ENCODE assay signal across 2 cellular contexts in the genomic region with DNA sequence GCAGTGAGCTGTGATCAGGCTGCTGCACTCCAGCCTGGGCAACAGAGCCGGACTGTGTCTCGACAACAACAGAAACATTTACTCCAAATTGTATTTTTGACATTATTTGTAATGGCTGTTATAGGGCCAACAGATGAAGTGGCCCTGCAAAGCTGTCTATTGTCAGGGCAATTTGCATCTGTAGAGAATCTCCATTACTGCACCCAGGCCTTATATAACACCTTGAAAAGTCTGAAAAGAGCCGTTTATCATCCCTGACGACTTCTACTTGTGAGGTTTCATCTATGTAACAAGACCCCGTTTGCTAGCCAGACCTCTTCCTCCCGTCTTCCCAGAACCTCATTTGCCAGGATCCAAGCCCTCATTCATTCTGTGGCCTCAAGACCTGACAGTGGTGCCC.
TF ChIP-seq lines count a peak whose summit lies in the region.

No MANE protein-coding gene starts in this region.

TF ChIP-seq in H1, 55 proteins besides CTCF, POLR2A, EP300 and RAD21 (continues in another document):
- TF ChIP-seq, protein P1, sequence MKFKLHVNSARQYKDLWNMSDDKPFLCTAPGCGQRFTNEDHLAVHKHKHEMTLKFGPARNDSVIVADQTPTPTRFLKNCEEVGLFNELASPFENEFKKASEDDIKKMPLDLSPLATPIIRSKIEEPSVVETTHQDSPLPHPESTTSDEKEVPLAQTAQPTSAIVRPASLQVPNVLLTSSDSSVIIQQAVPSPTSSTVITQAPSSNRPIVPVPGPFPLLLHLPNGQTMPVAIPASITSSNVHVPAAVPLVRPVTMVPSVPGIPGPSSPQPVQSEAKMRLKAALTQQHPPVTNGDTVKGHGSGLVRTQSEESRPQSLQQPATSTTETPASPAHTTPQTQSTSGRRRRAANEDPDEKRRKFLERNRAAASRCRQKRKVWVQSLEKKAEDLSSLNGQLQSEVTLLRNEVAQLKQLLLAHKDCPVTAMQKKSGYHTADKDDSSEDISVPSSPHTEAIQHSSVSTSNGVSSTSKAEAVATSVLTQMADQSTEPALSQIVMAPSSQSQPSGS (IDR thresholded peaks at IDR 0.05; ENCODE audit: low read length) = no peak
- no peak for TF ChIP-seq TAF7 (optimal IDR thresholded peaks at IDR 0.05; ENCODE audit: borderline replicate concordance, low read depth, low read length)
- no peak for TF ChIP-seq EGR1 (IDR thresholded peaks at IDR 0.05; ENCODE audit: borderline replicate concordance, low read depth, low read length)
- no peak for TF ChIP-seq HDAC2 (IDR thresholded peaks at IDR 0.05; ENCODE audit: borderline replicate concordance in 1 of 2, low read depth in 2 of 2, low read length in 2 of 2)
- no peak for TF ChIP-seq SIRT6 (IDR thresholded peaks at IDR 0.05; ENCODE audit: low read length)
- TF ChIP-seq TEAD4 (IDR thresholded peaks at IDR 0.05; ENCODE audit: low read depth, low read length) = no peak
- TF ChIP-seq TBP (IDR thresholded peaks at IDR 0.05; ENCODE audit: low read depth, low read length) = no peak
- TF ChIP-seq EZH2 (IDR thresholded peaks at IDR 0.05; ENCODE audit: low read depth, low read length, severe bottlenecking) = no peak
- no peak for TF ChIP-seq RNF2 (IDR thresholded peaks at IDR 0.05; ENCODE audit: borderline replicate concordance, low read depth, low read length, missing control alignments, poor library complexity, severe bottlenecking)
- TF ChIP-seq ASH2L (IDR thresholded peaks at IDR 0.05; ENCODE audit: low read length) = no peak
- TF ChIP-seq SIN3A (conservative IDR thresholded peaks at IDR 0.05 in 1 of 2, IDR thresholded peaks at IDR 0.05 in 1 of 2; ENCODE audit: low read depth in 1 of 2, low read length in 2 of 2) = no peak
- no peak for TF ChIP-seq BACH1 (IDR thresholded peaks at IDR 0.05; ENCODE audit: low read length)
- TF ChIP-seq, protein P2, sequence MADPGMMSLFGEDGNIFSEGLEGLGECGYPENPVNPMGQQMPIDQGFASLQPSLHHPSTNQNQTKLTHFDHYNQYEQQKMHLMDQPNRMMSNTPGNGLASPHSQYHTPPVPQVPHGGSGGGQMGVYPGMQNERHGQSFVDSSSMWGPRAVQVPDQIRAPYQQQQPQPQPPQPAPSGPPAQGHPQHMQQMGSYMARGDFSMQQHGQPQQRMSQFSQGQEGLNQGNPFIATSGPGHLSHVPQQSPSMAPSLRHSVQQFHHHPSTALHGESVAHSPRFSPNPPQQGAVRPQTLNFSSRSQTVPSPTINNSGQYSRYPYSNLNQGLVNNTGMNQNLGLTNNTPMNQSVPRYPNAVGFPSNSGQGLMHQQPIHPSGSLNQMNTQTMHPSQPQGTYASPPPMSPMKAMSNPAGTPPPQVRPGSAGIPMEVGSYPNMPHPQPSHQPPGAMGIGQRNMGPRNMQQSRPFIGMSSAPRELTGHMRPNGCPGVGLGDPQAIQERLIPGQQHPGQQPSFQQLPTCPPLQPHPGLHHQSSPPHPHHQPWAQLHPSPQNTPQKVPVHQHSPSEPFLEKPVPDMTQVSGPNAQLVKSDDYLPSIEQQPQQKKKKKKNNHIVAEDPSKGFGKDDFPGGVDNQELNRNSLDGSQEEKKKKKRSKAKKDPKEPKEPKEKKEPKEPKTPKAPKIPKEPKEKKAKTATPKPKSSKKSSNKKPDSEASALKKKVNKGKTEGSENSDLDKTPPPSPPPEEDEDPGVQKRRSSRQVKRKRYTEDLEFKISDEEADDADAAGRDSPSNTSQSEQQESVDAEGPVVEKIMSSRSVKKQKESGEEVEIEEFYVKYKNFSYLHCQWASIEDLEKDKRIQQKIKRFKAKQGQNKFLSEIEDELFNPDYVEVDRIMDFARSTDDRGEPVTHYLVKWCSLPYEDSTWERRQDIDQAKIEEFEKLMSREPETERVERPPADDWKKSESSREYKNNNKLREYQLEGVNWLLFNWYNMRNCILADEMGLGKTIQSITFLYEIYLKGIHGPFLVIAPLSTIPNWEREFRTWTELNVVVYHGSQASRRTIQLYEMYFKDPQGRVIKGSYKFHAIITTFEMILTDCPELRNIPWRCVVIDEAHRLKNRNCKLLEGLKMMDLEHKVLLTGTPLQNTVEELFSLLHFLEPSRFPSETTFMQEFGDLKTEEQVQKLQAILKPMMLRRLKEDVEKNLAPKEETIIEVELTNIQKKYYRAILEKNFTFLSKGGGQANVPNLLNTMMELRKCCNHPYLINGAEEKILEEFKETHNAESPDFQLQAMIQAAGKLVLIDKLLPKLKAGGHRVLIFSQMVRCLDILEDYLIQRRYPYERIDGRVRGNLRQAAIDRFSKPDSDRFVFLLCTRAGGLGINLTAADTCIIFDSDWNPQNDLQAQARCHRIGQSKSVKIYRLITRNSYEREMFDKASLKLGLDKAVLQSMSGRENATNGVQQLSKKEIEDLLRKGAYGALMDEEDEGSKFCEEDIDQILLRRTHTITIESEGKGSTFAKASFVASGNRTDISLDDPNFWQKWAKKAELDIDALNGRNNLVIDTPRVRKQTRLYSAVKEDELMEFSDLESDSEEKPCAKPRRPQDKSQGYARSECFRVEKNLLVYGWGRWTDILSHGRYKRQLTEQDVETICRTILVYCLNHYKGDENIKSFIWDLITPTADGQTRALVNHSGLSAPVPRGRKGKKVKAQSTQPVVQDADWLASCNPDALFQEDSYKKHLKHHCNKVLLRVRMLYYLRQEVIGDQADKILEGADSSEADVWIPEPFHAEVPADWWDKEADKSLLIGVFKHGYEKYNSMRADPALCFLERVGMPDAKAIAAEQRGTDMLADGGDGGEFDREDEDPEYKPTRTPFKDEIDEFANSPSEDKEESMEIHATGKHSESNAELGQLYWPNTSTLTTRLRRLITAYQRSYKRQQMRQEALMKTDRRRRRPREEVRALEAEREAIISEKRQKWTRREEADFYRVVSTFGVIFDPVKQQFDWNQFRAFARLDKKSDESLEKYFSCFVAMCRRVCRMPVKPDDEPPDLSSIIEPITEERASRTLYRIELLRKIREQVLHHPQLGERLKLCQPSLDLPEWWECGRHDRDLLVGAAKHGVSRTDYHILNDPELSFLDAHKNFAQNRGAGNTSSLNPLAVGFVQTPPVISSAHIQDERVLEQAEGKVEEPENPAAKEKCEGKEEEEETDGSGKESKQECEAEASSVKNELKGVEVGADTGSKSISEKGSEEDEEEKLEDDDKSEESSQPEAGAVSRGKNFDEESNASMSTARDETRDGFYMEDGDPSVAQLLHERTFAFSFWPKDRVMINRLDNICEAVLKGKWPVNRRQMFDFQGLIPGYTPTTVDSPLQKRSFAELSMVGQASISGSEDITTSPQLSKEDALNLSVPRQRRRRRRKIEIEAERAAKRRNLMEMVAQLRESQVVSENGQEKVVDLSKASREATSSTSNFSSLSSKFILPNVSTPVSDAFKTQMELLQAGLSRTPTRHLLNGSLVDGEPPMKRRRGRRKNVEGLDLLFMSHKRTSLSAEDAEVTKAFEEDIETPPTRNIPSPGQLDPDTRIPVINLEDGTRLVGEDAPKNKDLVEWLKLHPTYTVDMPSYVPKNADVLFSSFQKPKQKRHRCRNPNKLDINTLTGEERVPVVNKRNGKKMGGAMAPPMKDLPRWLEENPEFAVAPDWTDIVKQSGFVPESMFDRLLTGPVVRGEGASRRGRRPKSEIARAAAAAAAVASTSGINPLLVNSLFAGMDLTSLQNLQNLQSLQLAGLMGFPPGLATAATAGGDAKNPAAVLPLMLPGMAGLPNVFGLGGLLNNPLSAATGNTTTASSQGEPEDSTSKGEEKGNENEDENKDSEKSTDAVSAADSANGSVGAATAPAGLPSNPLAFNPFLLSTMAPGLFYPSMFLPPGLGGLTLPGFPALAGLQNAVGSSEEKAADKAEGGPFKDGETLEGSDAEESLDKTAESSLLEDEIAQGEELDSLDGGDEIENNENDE (IDR thresholded peaks at IDR 0.05; ENCODE audit: insufficient replicate concordance, low read length) = no peak
- TF ChIP-seq JUN (IDR thresholded peaks at IDR 0.05; ENCODE audit: low read depth, low read length) = no peak
- no peak for TF ChIP-seq CHD1 (IDR thresholded peaks at IDR 0.05; ENCODE audit: low read depth, low read length)

TF ChIP-seq in SK-N-SH, 30 proteins besides CTCF, POLR2A, EP300 and RAD21:
- no peak for TF ChIP-seq RFX5 (IDR thresholded peaks at IDR 0.05; ENCODE audit: low read length)
- no peak for TF ChIP-seq EZH2phosphoT487 (IDR thresholded peaks at IDR 0.05; ENCODE audit: borderline replicate concordance, low read depth)
- TF ChIP-seq YY1 (IDR thresholded peaks at IDR 0.05; ENCODE audit: low read depth) = no peak
- no peak for TF ChIP-seq SIN3A (IDR thresholded peaks at IDR 0.05; ENCODE audit: borderline replicate concordance, low read depth, low read length)
- TF ChIP-seq GABPA (IDR thresholded peaks at IDR 0.05; ENCODE audit: low read depth) = no peak
- no peak for TF ChIP-seq TAF1 (IDR thresholded peaks at IDR 0.05; ENCODE audit: borderline replicate concordance, low read depth, low read length)
- TF ChIP-seq NRF1 (IDR thresholded peaks at IDR 0.05; ENCODE audit: low read depth, low read length) = no peak
- TF ChIP-seq FOXM1 (IDR thresholded peaks at IDR 0.05; ENCODE audit: low read depth) = no peak
- no peak for TF ChIP-seq ELF1 (IDR thresholded peaks at IDR 0.05)
- TF ChIP-seq, protein P3, sequence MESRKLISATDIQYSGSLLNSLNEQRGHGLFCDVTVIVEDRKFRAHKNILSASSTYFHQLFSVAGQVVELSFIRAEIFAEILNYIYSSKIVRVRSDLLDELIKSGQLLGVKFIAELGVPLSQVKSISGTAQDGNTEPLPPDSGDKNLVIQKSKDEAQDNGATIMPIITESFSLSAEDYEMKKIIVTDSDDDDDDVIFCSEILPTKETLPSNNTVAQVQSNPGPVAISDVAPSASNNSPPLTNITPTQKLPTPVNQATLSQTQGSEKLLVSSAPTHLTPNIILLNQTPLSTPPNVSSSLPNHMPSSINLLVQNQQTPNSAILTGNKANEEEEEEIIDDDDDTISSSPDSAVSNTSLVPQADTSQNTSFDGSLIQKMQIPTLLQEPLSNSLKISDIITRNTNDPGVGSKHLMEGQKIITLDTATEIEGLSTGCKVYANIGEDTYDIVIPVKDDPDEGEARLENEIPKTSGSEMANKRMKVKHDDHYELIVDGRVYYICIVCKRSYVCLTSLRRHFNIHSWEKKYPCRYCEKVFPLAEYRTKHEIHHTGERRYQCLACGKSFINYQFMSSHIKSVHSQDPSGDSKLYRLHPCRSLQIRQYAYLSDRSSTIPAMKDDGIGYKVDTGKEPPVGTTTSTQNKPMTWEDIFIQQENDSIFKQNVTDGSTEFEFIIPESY (IDR thresholded peaks at IDR 0.05; ENCODE audit: borderline replicate concordance, low read depth) = no peak
- no peak for TF ChIP-seq REST (IDR thresholded peaks at IDR 0.05; ENCODE audit: low read depth, low read length)
- TF ChIP-seq FOSL2 (IDR thresholded peaks at IDR 0.05; ENCODE audit: borderline replicate concordance, low read depth) = no peak
- no peak for TF ChIP-seq TEAD4 (IDR thresholded peaks at IDR 0.05; ENCODE audit: borderline replicate concordance, insufficient read depth)
- TF ChIP-seq, protein P4, sequence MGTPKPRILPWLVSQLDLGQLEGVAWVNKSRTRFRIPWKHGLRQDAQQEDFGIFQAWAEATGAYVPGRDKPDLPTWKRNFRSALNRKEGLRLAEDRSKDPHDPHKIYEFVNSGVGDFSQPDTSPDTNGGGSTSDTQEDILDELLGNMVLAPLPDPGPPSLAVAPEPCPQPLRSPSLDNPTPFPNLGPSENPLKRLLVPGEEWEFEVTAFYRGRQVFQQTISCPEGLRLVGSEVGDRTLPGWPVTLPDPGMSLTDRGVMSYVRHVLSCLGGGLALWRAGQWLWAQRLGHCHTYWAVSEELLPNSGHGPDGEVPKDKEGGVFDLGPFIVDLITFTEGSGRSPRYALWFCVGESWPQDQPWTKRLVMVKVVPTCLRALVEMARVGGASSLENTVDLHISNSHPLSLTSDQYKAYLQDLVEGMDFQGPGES (IDR thresholded peaks at IDR 0.05; ENCODE audit: low read depth, low read length) = no peak
- TF ChIP-seq GATA2 (CRISPR knock-in tag; IDR thresholded peaks at IDR 0.05) = no peak
- TF ChIP-seq NFIC (IDR thresholded peaks at IDR 0.05; ENCODE audit: borderline replicate concordance) = no peak
- TF ChIP-seq, protein P5, sequence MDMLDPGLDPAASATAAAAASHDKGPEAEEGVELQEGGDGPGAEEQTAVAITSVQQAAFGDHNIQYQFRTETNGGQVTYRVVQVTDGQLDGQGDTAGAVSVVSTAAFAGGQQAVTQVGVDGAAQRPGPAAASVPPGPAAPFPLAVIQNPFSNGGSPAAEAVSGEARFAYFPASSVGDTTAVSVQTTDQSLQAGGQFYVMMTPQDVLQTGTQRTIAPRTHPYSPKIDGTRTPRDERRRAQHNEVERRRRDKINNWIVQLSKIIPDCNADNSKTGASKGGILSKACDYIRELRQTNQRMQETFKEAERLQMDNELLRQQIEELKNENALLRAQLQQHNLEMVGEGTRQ (IDR thresholded peaks at IDR 0.05; ENCODE audit: borderline replicate concordance, low read depth, low read length) = no peak
TF ChIP-seq in SK-N-SH: peak in this region for 0.
